In genomic region chr18:47382171-47382570, GRCh38 we compare ENCODE assay signal across 6 cellular contexts.
"Had no signal": no experiment of that assay in that cellular context is flagged by ENCODE, and none has a peak within 500 bp of the region (broad histone marks: within the 10 kb centered on the region; RNA-seq: fewer than 3 reads in every experiment).

No MANE protein-coding gene starts in this region.

- H3K27ac Mint-ChIP-seq: HFFc6, IgD-negative memory B cell had no signal

- DNase-seq: GM23248, GOT3, H7, HFFc6 had no signal

- H3K4me3 Mint-ChIP-seq: HFFc6, IgD-negative memory B cell had no signal

- H3K4me1 Mint-ChIP-seq: IgD-negative memory B cell had no signal

- H3K36me3 Mint-ChIP-seq: IgD-negative memory B cell had no signal

- FAIRE-seq: HepG2 had no signal
